Comparison of ENCODE assay signal across 17 cellular contexts in the genomic region with DNA sequence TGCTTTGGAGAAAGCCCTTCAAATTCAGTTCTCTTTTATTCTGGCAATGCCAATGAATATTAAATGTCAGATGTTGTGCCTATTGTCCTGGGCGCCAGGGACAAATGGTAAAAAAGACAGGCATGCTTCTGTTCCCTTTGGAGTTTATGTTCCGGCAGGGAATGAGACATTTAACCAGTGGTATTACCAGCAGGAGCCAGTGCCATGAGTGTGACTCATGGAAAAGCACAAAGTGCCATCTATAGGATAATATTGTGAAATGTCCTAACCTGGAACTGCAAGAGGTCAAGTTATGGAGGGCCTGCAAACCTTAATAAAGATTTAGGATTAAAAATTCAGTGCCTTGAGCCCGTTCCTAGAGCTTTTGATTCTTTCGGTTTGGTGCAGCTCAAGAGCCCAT. TPM values are rescaled to one million over a fixed set of nuclear protein-coding genes. Genes with fewer than 3 reads are reported as not detected.
A peak's percentile ranks its signal among the peaks of the same experiment; 100 is the strongest.
DNase-seq lines count a peak whose midpoint lies in the region; ATAC-seq, FAIRE-seq and TF ChIP-seq lines count a peak whose summit lies in the region.
"Had no signal": no experiment of that assay in that cellular context is flagged by ENCODE, and none has a peak within 500 bp of the region (broad histone marks: within the 10 kb centered on the region; RNA-seq: fewer than 3 reads in every experiment).

No MANE protein-coding gene starts in this region.

- H2BK5ac ChIP-seq in H1 (ENCODE audit: low read depth, low read length) = peak overlapping the region; percentile 96; the same call in 1 of the 2 replicates

- peak overlapping the region; percentile 17 for H3K4ac ChIP-seq in H1 (replicated peaks; ENCODE audit: insufficient read length, low read depth, low read length)

- peak overlapping the region; percentile 64; the same call in 1 of the 2 replicates for H3K27ac ChIP-seq in H1 (ENCODE audit: low read depth, low read length)
- H3K27ac ChIP-seq: BLaER1, skin epidermis, suprapubic skin had no signal

- no peak for ATAC-seq in HG02884 (IDR thresholded peaks at IDR 0.05; ENCODE audit: unreplicated experiment)
- ATAC-seq in HG03521 (IDR thresholded peaks at IDR 0.05; ENCODE audit: unreplicated experiment) = no peak
- ATAC-seq: natural killer cell treated with Interleukin-12 subunit alpha and Interleukin-12 subunit beta and Interleukin-15 and Interleukin-18, amount 100 ng/mL, for 72 hours had no signal

- H3K9me3 ChIP-seq in H1 (ENCODE audit: insufficient read depth in 2 of 2, low read depth in 1 of 2, low read length in 1 of 2) = peaks cover 0 to 4% of the 10 kb centered on the region in 2 experiments; a peak in 1 of 4 replicates
- H3K9me3 ChIP-seq: BLaER1, HAP-1, suprapubic skin had no signal

- peak overlapping the region; percentile 63 for H4K5ac ChIP-seq in H1 (ENCODE audit: insufficient read length, low read depth, low read length)

- peak overlapping the region; percentile 1; the same call in 1 of the 2 replicates for H2BK12ac ChIP-seq in H1 (ENCODE audit: low read depth, low read length)

- H3K4me2 ChIP-seq in H1 (ENCODE audit: insufficient read depth in 1 of 2, low read depth in 2 of 2, low read length in 2 of 2) = peak overlapping the region; percentile 44 to 65; a peak in 3 of 4 replicates
- H3K4me2 ChIP-seq: BLaER1 had no signal

- whole genome bisulfite sequencing in H1 (ENCODE audit: extremely low coverage in 1 of 2, insufficient coverage in 1 of 2, insufficient read length in 1 of 2, insufficient replicate concordance in 2 of 2, low coverage in 1 of 2, low lambda C conversion rate in 2 of 2, missing lambda C conversion rate in 1 of 2), 2 experiments = 43% methylated on average over 4 of the region's 4 CpGs; no CpG with 5 or more reads in 1 of the 2 experiments

- no peak for TF ChIP-seq EP300 in H1 (IDR thresholded peaks at IDR 0.05; ENCODE audit: borderline replicate concordance in 1 of 2, low read depth in 2 of 2, low read length in 2 of 2)

- peak overlapping the region; percentile 17; the same call in 1 of the 2 replicates for H2BK20ac ChIP-seq in H1 (ENCODE audit: low read length)

- no peaks in the 10 kb centered on the region for H3K27me3 ChIP-seq in H1 (replicated peaks in 1 of 4; ENCODE audit: control insufficient read depth in 3 of 4, extremely low read depth in 1 of 4, insufficient read depth in 3 of 4, low read length in 3 of 4)
- H3K27me3 ChIP-seq: BLaER1, suprapubic skin had no signal

- peak; percentile 37 for DNase-seq in H4 (ENCODE audit: low spot score)
- peak; percentile 21 for DNase-seq in NCI-H69 (lab: John Stamatoyannopoulos, UW)
- no peak for DNase-seq in H1 (ENCODE audit: low read depth in 1 of 2, low spot score in 2 of 2)
- DNase-seq in medulla oblongata (ENCODE audit: extremely low spot score) = peak; percentile 3
- DNase-seq in NCI-H1694 treated with DMSO at 0.1 percent for 48 hours (lab: John Stamatoyannopoulos, UW) = no peak
- no peak for DNase-seq in NCI-H510A (lab: John Stamatoyannopoulos, UW)
- DNase-seq: Kasumi-1, kidney glomerular epithelial cell, NCI-H446, SHP77 had no signal

- 0 out of 2 replicates have a peak, but pooled peaks cover 1% of the 10 kb centered on the region for H3K23me2 ChIP-seq in H1 (ENCODE audit: low read depth, low read length)

- peaks cover 8 to 28% (median 19%) of the 10 kb centered on the region in 4 experiments for H3K4me1 ChIP-seq in H1 (replicated peaks in 1 of 4; ENCODE audit: control insufficient read depth in 3 of 4, insufficient read depth in 4 of 4, low read length in 3 of 4)
- H3K4me1 ChIP-seq: BLaER1, HAP-1, suprapubic skin had no signal

- CTCF ChIA-PET in H1 (lab: Charles Lee; ENCODE audit: partially characterized antibody) = interaction anchor here (1.9 kb wide), 1 partner anchor 138 kb away, joined by 5 read pairs; no protein-coding TSS in a partner anchor

- H2AFZ ChIP-seq in H1 (ENCODE audit: low read length) = no peak overlapping the region

- no peak overlapping the region for H3K9ac ChIP-seq in H1 (replicated peaks in 1 of 4; ENCODE audit: extremely low read depth in 1 of 4, low read depth in 3 of 4, low read length in 3 of 4)
- H3K9ac ChIP-seq: BLaER1 had no signal

- peak overlapping the region; percentile 5 for H3K56ac ChIP-seq in H1 (replicated peaks; ENCODE audit: insufficient read length, low read depth, low read length)

- H2AK5ac ChIP-seq in H1 (ENCODE audit: low read depth, low read length) = no peak overlapping the region

- H3K79me2 ChIP-seq in H1 (ENCODE audit: control insufficient read depth in 1 of 2, insufficient read depth in 2 of 2, low read length in 2 of 2) = no peaks in the 10 kb centered on the region

- H2BK15ac ChIP-seq in H1 (ENCODE audit: low read length) = no peak overlapping the region

- peak overlapping the region; percentile 34; the same call in 1 of the 2 replicates for H3K18ac ChIP-seq in H1 (ENCODE audit: extremely low read depth, low read length)

- TF ChIP-seq RAD21 in H1 (IDR thresholded peaks at IDR 0.05 in 1 of 2, conservative IDR thresholded peaks at IDR 0.05 in 1 of 2; ENCODE audit: low read depth in 2 of 2, low read length in 2 of 2) = no peak

- peak overlapping the region in 2 of 4 experiments; percentile 6 to 51; a peak in 2 of 8 replicates for H3K4me3 ChIP-seq in H1 (ENCODE audit: extremely low read depth in 1 of 4, insufficient read depth in 2 of 4, low read depth in 3 of 4, low read length in 4 of 4)
- H3K4me3 ChIP-seq: BLaER1, HAP-1, skin epidermis, suprapubic skin had no signal

- peak; percentile 7 for FAIRE-seq in H1 (lab: Jason Lieb, UNC)

- no peak overlapping the region for H3K14ac ChIP-seq in H1 (ENCODE audit: insufficient read length)

- H2BK120ac ChIP-seq in H1 (replicated peaks; ENCODE audit: low read depth, low read length) = peak overlapping the region; percentile 35

- H3K36me3 ChIP-seq in H1 (ENCODE audit: control insufficient read depth in 2 of 4, insufficient read depth in 4 of 4, low read length in 3 of 4) = no peaks in the 10 kb centered on the region
- H3K36me3 ChIP-seq: BLaER1, HAP-1, suprapubic skin had no signal

- H4K20me1 ChIP-seq in H1 (replicated peaks in 1 of 2; ENCODE audit: control insufficient read depth in 1 of 2, insufficient read depth in 2 of 2, low read length in 2 of 2) = no peaks in the 10 kb centered on the region
- H4K20me1 ChIP-seq: BLaER1 had no signal

- no peaks in the 10 kb centered on the region for H3K79me1 ChIP-seq in H1 (ENCODE audit: low read depth, low read length)

- H4K91ac ChIP-seq in H1 (replicated peaks; ENCODE audit: insufficient read length, low read length) = peak overlapping the region; percentile 37

- no peak overlapping the region for H4K8ac ChIP-seq in H1 (ENCODE audit: extremely low read depth, insufficient read depth, low read length)

- TF ChIP-seq POLR2A in H1 (IDR thresholded peaks at IDR 0.05; ENCODE audit: control extremely low read depth in 1 of 2, low read depth in 2 of 2, low read length in 2 of 2) = no peak

- no peak for TF ChIP-seq CTCF in H1 (IDR thresholded peaks at IDR 0.05; ENCODE audit: control extremely low read depth in 1 of 3, insufficient read depth in 1 of 3, low read depth in 1 of 3, low read length in 3 of 3)

- POLR2A ChIA-PET in H1 (lab: Charles Lee; ENCODE audit: partially characterized antibody) = interaction anchor here (0.6 to 0.9 kb wide), 2 partner anchors 31 to 40 kb away, joined by 3 read pairs; a partner anchor contains a TSS

- H3K23ac ChIP-seq in H1 (ENCODE audit: insufficient read length) = no peak overlapping the region

TF ChIP-seq in H1, 55 proteins besides CTCF, POLR2A, EP300 and RAD21:
- TF ChIP-seq FOSL1 (IDR thresholded peaks at IDR 0.05; ENCODE audit: insufficient read depth, low read depth, low read length) = no peak
- no peak for TF ChIP-seq HDAC2 (IDR thresholded peaks at IDR 0.05; ENCODE audit: borderline replicate concordance in 1 of 2, low read depth in 2 of 2, low read length in 2 of 2)
- no peak for TF ChIP-seq RBBP5 (IDR thresholded peaks at IDR 0.05; ENCODE audit: borderline replicate concordance, low read depth, low read length)
- no peak for TF ChIP-seq KDM4A (IDR thresholded peaks at IDR 0.05; ENCODE audit: low read depth, low read length, severe bottlenecking)

RNA-seq across cellular contexts. Expression of a gene that starts 39.5 kb away (rescaled TPM):
- total RNA-seq in H4 (2014; rRNA removed; shearing (Covaris generic)) = 166 and 175 TPM in 2 replicates
- 109 and 111 TPM in 2 replicates for total RNA-seq in H1 (2021; fragmentation: NEBNext Ultra II Directional; extraction: Animal tissue kit (Norgen Biotek cat#: 25700))
- 95.9 and 114 TPM in 2 replicates for polyA plus RNA-seq in H1 (2011; rRNA removed)
- 157 TPM for polyA plus RNA-seq in H1 (2011; cell fraction: cytosol; rRNA removed)
- polyA plus RNA-seq in H1 (2011; cell fraction: nucleus; rRNA removed) = 57.0 TPM
- polyA plus RNA-seq in H1 (2012, experiment 1 of 2) = 91.7 to 127 TPM (median 105 TPM) in 4 replicates
- polyA plus RNA-seq in H1 (2012, experiment 2 of 2) = 31.3 TPM
- polyA plus RNA-seq in H1 (2013, experiment 1 of 2) = 146 TPM
- polyA plus RNA-seq in H1 (2013, experiment 2 of 2) = 153 TPM
- 26.4 and 38.7 TPM in 2 replicates for polyA minus RNA-seq in H1 (2011; rRNA and poly(A)+ RNA removed)
- 54.5 TPM for polyA minus RNA-seq in H1 (2011; cell fraction: cytosol; rRNA and poly(A)+ RNA removed)
- polyA minus RNA-seq in H1 (2011; cell fraction: nucleus; rRNA and poly(A)+ RNA removed) = 37.9 TPM

Comparison
In these comparisons a context has a peak if more than half of its experiments do, and no peak if none do; other contexts are left out.
1. DNase-seq: peak in H4 (single experiment), NCI-H69 (single experiment) and medulla oblongata (single experiment); none in H1 (0 of 2), NCI-H1694 treated with DMSO at 0.1 percent for 48 hours (single experiment) and NCI-H510A (single experiment).